ENCODE assay signal across 1 cellular context in the genomic region with DNA sequence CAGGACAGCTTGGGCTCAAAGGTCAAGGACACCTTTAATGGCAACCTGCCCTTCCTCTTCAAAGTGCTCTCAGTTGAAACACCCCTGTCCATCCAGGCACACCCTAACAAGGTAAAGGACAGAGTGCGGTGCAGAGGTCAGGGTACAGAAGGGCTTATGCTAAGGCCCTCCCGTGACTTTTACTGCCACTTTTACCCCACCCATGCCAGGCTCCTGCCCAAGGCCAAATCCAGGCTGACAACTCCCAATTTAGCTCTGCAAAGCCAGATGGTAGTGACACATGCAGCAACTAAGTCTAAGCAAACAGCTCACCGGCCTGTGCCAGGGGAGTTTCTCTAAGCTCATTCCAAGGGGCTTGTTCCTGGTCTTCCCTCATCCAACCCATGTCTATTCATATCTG.
TF ChIP-seq lines count a peak whose summit lies in the region.

No MANE protein-coding gene starts in this region.

TF ChIP-seq in SK-N-SH, 30 proteins besides CTCF, POLR2A, EP300 and RAD21:
- TF ChIP-seq JUND (IDR thresholded peaks at IDR 0.05) (no peak), RXRA (IDR thresholded peaks at IDR 0.05; ENCODE audit: borderline replicate concordance, low read depth) (no peak), SMC3 (IDR thresholded peaks at IDR 0.05; ENCODE audit: low read depth, low read length) (no peak), NFIC (IDR thresholded peaks at IDR 0.05; ENCODE audit: borderline replicate concordance) (no peak), EZH2phosphoT487 (IDR thresholded peaks at IDR 0.05; ENCODE audit: borderline replicate concordance, low read depth) (no peak), GABPA (IDR thresholded peaks at IDR 0.05; ENCODE audit: low read depth) (no peak), CHD2 (IDR thresholded peaks at IDR 0.05; ENCODE audit: low read length, partially characterized antibody) (no peak), NRF1 (IDR thresholded peaks at IDR 0.05; ENCODE audit: low read depth, low read length) (no peak), MXI1 (IDR thresholded peaks at IDR 0.05; ENCODE audit: low read depth, low read length) (no peak), TAF1 (IDR thresholded peaks at IDR 0.05; ENCODE audit: borderline replicate concordance, low read depth, low read length) (no peak), FOXM1 (IDR thresholded peaks at IDR 0.05; ENCODE audit: low read depth) (no peak), SIN3A (IDR thresholded peaks at IDR 0.05; ENCODE audit: borderline replicate concordance, low read depth, low read length) (no peak), POLR2AphosphoS5 (IDR thresholded peaks at IDR 0.05; ENCODE audit: low read depth, low read length) (no peak)
- TF ChIP-seq, protein P1, sequence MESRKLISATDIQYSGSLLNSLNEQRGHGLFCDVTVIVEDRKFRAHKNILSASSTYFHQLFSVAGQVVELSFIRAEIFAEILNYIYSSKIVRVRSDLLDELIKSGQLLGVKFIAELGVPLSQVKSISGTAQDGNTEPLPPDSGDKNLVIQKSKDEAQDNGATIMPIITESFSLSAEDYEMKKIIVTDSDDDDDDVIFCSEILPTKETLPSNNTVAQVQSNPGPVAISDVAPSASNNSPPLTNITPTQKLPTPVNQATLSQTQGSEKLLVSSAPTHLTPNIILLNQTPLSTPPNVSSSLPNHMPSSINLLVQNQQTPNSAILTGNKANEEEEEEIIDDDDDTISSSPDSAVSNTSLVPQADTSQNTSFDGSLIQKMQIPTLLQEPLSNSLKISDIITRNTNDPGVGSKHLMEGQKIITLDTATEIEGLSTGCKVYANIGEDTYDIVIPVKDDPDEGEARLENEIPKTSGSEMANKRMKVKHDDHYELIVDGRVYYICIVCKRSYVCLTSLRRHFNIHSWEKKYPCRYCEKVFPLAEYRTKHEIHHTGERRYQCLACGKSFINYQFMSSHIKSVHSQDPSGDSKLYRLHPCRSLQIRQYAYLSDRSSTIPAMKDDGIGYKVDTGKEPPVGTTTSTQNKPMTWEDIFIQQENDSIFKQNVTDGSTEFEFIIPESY (IDR thresholded peaks at IDR 0.05; ENCODE audit: borderline replicate concordance, low read depth) = no peak
- TF ChIP-seq, protein P2, sequence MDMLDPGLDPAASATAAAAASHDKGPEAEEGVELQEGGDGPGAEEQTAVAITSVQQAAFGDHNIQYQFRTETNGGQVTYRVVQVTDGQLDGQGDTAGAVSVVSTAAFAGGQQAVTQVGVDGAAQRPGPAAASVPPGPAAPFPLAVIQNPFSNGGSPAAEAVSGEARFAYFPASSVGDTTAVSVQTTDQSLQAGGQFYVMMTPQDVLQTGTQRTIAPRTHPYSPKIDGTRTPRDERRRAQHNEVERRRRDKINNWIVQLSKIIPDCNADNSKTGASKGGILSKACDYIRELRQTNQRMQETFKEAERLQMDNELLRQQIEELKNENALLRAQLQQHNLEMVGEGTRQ (IDR thresholded peaks at IDR 0.05; ENCODE audit: borderline replicate concordance, low read depth, low read length) = no peak
- TF ChIP-seq, protein P3, sequence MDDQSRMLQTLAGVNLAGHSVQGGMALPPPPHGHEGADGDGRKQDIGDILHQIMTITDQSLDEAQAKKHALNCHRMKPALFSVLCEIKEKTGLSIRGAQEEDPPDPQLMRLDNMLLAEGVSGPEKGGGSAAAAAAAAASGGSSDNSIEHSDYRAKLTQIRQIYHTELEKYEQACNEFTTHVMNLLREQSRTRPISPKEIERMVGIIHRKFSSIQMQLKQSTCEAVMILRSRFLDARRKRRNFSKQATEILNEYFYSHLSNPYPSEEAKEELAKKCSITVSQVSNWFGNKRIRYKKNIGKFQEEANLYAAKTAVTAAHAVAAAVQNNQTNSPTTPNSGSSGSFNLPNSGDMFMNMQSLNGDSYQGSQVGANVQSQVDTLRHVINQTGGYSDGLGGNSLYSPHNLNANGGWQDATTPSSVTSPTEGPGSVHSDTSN (IDR thresholded peaks at IDR 0.05) = no peak
- TF ChIP-seq, protein P4, sequence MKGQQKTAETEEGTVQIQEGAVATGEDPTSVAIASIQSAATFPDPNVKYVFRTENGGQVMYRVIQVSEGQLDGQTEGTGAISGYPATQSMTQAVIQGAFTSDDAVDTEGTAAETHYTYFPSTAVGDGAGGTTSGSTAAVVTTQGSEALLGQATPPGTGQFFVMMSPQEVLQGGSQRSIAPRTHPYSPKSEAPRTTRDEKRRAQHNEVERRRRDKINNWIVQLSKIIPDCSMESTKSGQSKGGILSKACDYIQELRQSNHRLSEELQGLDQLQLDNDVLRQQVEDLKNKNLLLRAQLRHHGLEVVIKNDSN (IDR thresholded peaks at IDR 0.05; ENCODE audit: borderline replicate concordance, low read depth) = no peak
- TF ChIP-seq, protein P5, sequence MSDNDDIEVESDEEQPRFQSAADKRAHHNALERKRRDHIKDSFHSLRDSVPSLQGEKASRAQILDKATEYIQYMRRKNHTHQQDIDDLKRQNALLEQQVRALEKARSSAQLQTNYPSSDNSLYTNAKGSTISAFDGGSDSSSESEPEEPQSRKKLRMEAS (IDR thresholded peaks at IDR 0.05; ENCODE audit: low read depth) = no peak
- TF ChIP-seq, protein P6, sequence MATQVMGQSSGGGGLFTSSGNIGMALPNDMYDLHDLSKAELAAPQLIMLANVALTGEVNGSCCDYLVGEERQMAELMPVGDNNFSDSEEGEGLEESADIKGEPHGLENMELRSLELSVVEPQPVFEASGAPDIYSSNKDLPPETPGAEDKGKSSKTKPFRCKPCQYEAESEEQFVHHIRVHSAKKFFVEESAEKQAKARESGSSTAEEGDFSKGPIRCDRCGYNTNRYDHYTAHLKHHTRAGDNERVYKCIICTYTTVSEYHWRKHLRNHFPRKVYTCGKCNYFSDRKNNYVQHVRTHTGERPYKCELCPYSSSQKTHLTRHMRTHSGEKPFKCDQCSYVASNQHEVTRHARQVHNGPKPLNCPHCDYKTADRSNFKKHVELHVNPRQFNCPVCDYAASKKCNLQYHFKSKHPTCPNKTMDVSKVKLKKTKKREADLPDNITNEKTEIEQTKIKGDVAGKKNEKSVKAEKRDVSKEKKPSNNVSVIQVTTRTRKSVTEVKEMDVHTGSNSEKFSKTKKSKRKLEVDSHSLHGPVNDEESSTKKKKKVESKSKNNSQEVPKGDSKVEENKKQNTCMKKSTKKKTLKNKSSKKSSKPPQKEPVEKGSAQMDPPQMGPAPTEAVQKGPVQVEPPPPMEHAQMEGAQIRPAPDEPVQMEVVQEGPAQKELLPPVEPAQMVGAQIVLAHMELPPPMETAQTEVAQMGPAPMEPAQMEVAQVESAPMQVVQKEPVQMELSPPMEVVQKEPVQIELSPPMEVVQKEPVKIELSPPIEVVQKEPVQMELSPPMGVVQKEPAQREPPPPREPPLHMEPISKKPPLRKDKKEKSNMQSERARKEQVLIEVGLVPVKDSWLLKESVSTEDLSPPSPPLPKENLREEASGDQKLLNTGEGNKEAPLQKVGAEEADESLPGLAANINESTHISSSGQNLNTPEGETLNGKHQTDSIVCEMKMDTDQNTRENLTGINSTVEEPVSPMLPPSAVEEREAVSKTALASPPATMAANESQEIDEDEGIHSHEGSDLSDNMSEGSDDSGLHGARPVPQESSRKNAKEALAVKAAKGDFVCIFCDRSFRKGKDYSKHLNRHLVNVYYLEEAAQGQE (IDR thresholded peaks at IDR 0.05; ENCODE audit: low read depth, low read length) = no peak
